ENCODE assay signal across 21 cellular contexts in the genomic region with DNA sequence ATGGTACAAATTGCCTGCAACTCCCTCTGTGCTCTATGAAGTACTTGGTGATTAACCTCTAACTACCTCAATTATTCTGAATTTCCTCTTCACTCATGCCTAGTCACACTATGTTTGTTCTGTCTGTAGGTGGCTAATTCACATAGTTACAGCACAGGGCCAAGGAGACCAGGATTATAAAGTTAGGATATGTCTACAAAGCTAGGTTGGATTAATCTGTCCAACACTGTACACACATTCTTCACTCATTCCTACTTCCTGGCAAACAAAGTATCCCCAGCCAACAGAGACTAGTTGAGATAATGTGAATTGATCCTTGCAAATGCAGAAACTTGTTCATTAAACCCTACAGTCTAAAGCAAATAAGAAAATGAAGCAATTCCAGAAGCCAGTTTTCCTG.
A peak's percentile ranks its signal among the peaks of the same experiment; 100 is the strongest.
DNase-seq lines count a peak whose midpoint lies in the region; ATAC-seq and TF ChIP-seq lines count a peak whose summit lies in the region.
"Had no signal": no experiment of that assay in that cellular context is flagged by ENCODE, and none has a peak within 500 bp of the region (broad histone marks: within the 10 kb centered on the region; RNA-seq: fewer than 3 reads in every experiment).

No MANE protein-coding gene starts in this region.

- peak; percentile 91 for ATAC-seq in esophagus mucosa
- ATAC-seq: GM23338, SK-N-SH treated with all-trans-retinoic acid at 6 μM for 48 hours had no signal

- H3K27me3 ChIP-seq in subcutaneous abdominal adipose tissue (ENCODE audit: control insufficient read depth in 5 of 5, insufficient read depth in 4 of 5, low read length in 5 of 5) (no peaks in the 10 kb centered on the region), thyroid gland (no peaks in the 10 kb centered on the region)
- H3K27me3 ChIP-seq: BE2C had no signal

- intact Hi-C loops in thyroid gland (cut with DNase I): no loop called here

- peaks cover 0 to 19% (median 11%) of the 10 kb centered on the region in 5 donors for H3K4me1 ChIP-seq in subcutaneous abdominal adipose tissue (ENCODE audit: control insufficient read depth in 5 of 5, insufficient read depth in 5 of 5, low read length in 5 of 5)
- no peaks in the 10 kb centered on the region for H3K4me1 ChIP-seq in thyroid gland

- DNase-seq in NCI-H2227 (lab: John Stamatoyannopoulos, UW; ENCODE audit: unreplicated experiment) (peak; percentile 16), NCI-H2227 treated with DMSO at 0.1 percent for 48 hours (lab: John Stamatoyannopoulos, UW) (no peak), NCI-H748 (lab: John Stamatoyannopoulos, UW; ENCODE audit: unreplicated experiment) (peak; percentile 74), occipital lobe (lab: John Stamatoyannopoulos, UW) (no peak), thyroid gland (no peak), substantia nigra (lab: John Stamatoyannopoulos, UW) (no peak)
- DNase-seq: 8988T; BE2C; Calu3; CD4-positive, alpha-beta T cell; DMS79; MV-4-11; NCI-H1694 treated with DMSO at 0.1 percent for 48 hours; NCI-H2107; NCI-H82; SHP77 had no signal

- H3K27ac ChIP-seq in subcutaneous abdominal adipose tissue (ENCODE audit: low read depth, low read length) (peak overlapping the region; percentile 88), thyroid gland (no peak overlapping the region), substantia nigra (ENCODE audit: low read depth, low read length, poor library complexity, severe bottlenecking) (no peak overlapping the region)
- H3K27ac ChIP-seq: HL-60 had no signal

- no peaks in the 10 kb centered on the region for H3K9me3 ChIP-seq in subcutaneous abdominal adipose tissue (ENCODE audit: control insufficient read depth in 5 of 5, low read length in 5 of 5)
- H3K9me3 ChIP-seq in thyroid gland: no peaks in the 10 kb centered on the region
- H3K9me3 ChIP-seq: BE2C had no signal

- no peak overlapping the region for H3K9ac ChIP-seq in subcutaneous abdominal adipose tissue (ENCODE audit: low read length in 5 of 5)

- TF ChIP-seq POLR2A in thyroid gland (IDR thresholded peaks at IDR 0.05): no peak

- H3K4me3 ChIP-seq in subcutaneous abdominal adipose tissue (ENCODE audit: low read depth in 1 of 5, low read length in 5 of 5) (no peak overlapping the region), thyroid gland (replicated peaks in 1 of 3) (no peak overlapping the region)
- H3K4me3 ChIP-seq: GM23338 had no signal

- no peak for TF ChIP-seq CTCF in thyroid gland (IDR thresholded peaks at IDR 0.05)

- no peaks in the 10 kb centered on the region for H3K36me3 ChIP-seq in subcutaneous abdominal adipose tissue (ENCODE audit: control insufficient read depth in 5 of 5, insufficient read depth in 5 of 5, low read length in 5 of 5)
- no peaks in the 10 kb centered on the region for H3K36me3 ChIP-seq in thyroid gland
- H3K36me3 ChIP-seq: BE2C had no signal

Comparison
In these comparisons a context has a peak if more than half of its experiments do, and no peak if none do; other contexts are left out.
1. DNase-seq: peak in NCI-H2227 (single experiment) and NCI-H748 (single experiment); none in NCI-H2227 treated with DMSO at 0.1 percent for 48 hours (single experiment), occipital lobe (single experiment), thyroid gland (0 of 2) and substantia nigra (0 of 49).